ENCODE assay signal across 1 cellular context in the genomic region with DNA sequence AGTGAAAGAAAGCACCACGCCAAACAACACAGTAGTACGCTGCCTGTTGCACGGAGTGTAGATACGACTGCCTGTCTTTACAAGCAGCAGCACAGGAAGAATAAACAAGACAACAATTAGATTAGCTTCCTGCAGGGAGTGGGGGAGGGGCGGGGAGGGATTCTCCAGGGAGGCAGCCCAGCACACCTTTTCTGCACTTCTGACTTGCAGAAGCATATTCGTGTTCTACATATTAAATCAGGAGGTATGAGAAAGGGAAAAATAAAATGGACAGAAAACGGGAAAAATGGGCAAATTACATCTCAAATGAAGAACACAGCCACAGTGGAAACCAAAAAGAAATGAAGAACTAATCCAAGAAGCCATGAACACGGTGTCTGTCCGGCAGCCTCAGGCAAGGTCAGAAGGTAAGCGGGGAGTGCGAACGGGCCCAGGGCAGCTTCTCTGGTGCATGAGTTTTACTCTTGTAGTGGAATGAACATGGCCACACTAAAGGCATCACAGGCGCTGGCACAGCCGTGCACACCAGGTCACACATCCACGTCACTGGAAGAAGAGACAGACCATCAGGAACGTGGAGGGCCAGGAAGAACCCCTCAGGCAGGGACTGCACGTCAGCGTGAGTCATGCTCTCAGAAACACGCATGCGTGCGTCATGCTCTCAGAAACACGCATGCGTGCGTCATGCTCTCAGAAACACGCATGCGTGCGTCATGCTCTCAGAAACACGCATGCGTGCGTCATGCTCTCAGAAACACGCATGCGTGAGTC.
TF ChIP-seq lines count a peak whose summit lies in the region.

No MANE protein-coding gene starts in this region.

TF ChIP-seq in K562, 482 proteins besides CTCF, POLR2A, EP300 and RAD21:
- TF ChIP-seq, protein P1, sequence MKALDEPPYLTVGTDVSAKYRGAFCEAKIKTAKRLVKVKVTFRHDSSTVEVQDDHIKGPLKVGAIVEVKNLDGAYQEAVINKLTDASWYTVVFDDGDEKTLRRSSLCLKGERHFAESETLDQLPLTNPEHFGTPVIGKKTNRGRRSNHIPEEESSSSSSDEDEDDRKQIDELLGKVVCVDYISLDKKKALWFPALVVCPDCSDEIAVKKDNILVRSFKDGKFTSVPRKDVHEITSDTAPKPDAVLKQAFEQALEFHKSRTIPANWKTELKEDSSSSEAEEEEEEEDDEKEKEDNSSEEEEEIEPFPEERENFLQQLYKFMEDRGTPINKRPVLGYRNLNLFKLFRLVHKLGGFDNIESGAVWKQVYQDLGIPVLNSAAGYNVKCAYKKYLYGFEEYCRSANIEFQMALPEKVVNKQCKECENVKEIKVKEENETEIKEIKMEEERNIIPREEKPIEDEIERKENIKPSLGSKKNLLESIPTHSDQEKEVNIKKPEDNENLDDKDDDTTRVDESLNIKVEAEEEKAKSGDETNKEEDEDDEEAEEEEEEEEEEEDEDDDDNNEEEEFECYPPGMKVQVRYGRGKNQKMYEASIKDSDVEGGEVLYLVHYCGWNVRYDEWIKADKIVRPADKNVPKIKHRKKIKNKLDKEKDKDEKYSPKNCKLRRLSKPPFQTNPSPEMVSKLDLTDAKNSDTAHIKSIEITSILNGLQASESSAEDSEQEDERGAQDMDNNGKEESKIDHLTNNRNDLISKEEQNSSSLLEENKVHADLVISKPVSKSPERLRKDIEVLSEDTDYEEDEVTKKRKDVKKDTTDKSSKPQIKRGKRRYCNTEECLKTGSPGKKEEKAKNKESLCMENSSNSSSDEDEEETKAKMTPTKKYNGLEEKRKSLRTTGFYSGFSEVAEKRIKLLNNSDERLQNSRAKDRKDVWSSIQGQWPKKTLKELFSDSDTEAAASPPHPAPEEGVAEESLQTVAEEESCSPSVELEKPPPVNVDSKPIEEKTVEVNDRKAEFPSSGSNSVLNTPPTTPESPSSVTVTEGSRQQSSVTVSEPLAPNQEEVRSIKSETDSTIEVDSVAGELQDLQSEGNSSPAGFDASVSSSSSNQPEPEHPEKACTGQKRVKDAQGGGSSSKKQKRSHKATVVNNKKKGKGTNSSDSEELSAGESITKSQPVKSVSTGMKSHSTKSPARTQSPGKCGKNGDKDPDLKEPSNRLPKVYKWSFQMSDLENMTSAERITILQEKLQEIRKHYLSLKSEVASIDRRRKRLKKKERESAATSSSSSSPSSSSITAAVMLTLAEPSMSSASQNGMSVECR (CRISPR knock-in tag; IDR thresholded peaks at IDR 0.05), result no peak
- TF ChIP-seq NRF1 (conservative IDR thresholded peaks at IDR 0.05 in 1 of 2, IDR thresholded peaks at IDR 0.05 in 1 of 2) (peak; percentile 33 to 54; a peak in 3 of 4 replicates), JUND (IDR thresholded peaks at IDR 0.05; ENCODE audit: borderline replicate concordance, low read depth, low read length) (no peak), JUND (tag; IDR thresholded peaks at IDR 0.05; ENCODE audit: borderline replicate concordance, low read depth, low read length) (no peak), KLF10 (CRISPR knock-in tag; IDR thresholded peaks at IDR 0.05) (no peak), FOSL1 (tag; conservative IDR thresholded peaks at IDR 0.05) (peak; percentile 49)
